ENCODE assay signal across 2 cellular contexts in genomic region chr7:106277976-106278375, GRCh38.
TF ChIP-seq lines count a peak whose summit lies in the region.

No MANE protein-coding gene starts in this region.

TF ChIP-seq in SK-N-SH, 30 proteins besides CTCF, POLR2A, EP300 and RAD21:
- TF ChIP-seq TCF12 (IDR thresholded peaks at IDR 0.05) (peak; percentile 26; the same call in 1 of the 2 replicates), JUND (IDR thresholded peaks at IDR 0.05) (peak; percentile 38), GATA2 (CRISPR knock-in tag; IDR thresholded peaks at IDR 0.05) (no peak), SIN3A (IDR thresholded peaks at IDR 0.05; ENCODE audit: borderline replicate concordance, low read depth, low read length) (no peak), REST (IDR thresholded peaks at IDR 0.05; ENCODE audit: low read depth, low read length) (no peak), PBX3 (IDR thresholded peaks at IDR 0.05) (peak; percentile 79)

TF ChIP-seq in K562, 482 proteins besides CTCF, POLR2A, EP300 and RAD21:
- TF ChIP-seq POLR2AphosphoS2 (IDR thresholded peaks at IDR 0.05; ENCODE audit: low read length) (no peak), KDM1A (IDR thresholded peaks at IDR 0.05) (peak; percentile 24 to 52; a peak in 2 of 4 replicates), ZBTB34 (CRISPR knock-in tag; IDR thresholded peaks at IDR 0.05) (no peak), PKNOX1 (IDR thresholded peaks at IDR 0.05) (peak; percentile 26; the same call in 1 of the 2 replicates), LEF1 (IDR thresholded peaks at IDR 0.05) (peak; percentile 63; the same call in 1 of the 2 replicates), MEIS2 (IDR thresholded peaks at IDR 0.05; ENCODE audit: partially characterized antibody) (peak; percentile 66), PBX2 (CRISPR knock-in tag; IDR thresholded peaks at IDR 0.05; ENCODE audit: low read depth) (no peak), PBX2 (tag; conservative IDR thresholded peaks at IDR 0.05; ENCODE audit: low read depth) (peak; percentile 65), MTF1 (CRISPR knock-in tag; IDR thresholded peaks at IDR 0.05; ENCODE audit: borderline replicate concordance) (no peak), AFF4 (CRISPR knock-in tag; IDR thresholded peaks at IDR 0.05) (0 out of 2 replicates have a peak, but pooled peaks have one; percentile 24), GATAD2A (IDR thresholded peaks at IDR 0.05) (no peak), UBTF (IDR thresholded peaks at IDR 0.05; ENCODE audit: borderline replicate concordance in 1 of 2, low read depth in 2 of 2, low read length in 2 of 2) (no peak), JUN (IDR thresholded peaks at IDR 0.05; ENCODE audit: borderline replicate concordance, low read depth, low read length) (no peak), JUN (CRISPR knock-in tag; IDR thresholded peaks at IDR 0.05; ENCODE audit: borderline replicate concordance) (no peak), TCF7L2 (IDR thresholded peaks at IDR 0.05; ENCODE audit: low read depth, low read length) (no peak), RBFOX2 (IDR thresholded peaks at IDR 0.05; ENCODE audit: low read depth, low read length) (0 out of 2 replicates have a peak, but pooled peaks have one; percentile 9)
